In genomic region chr17:35254107-35254802, GRCh38 we compare ENCODE assay signal across 8 cellular contexts. TPM values are rescaled to one million over a fixed set of nuclear protein-coding genes. Genes with fewer than 3 reads are reported as not detected.
DNase-seq lines count a peak whose midpoint lies in the region; ATAC-seq, FAIRE-seq and TF ChIP-seq lines count a peak whose summit lies in the region.

No MANE protein-coding gene starts in this region.

- H3K36me3 ChIP-seq in naive thymus-derived CD4-positive, alpha-beta T cell (ENCODE audit: control insufficient read depth in 2 of 3, insufficient read depth in 3 of 3, low read length in 3 of 3): peaks cover 9 to 27% (median 10%) of the 10 kb centered on the region in 3 experiments

- H3K4me1 ChIP-seq in naive thymus-derived CD4-positive, alpha-beta T cell (ENCODE audit: control insufficient read depth in 2 of 2, insufficient read depth in 2 of 2, low read length in 2 of 2): peaks cover 33 to 66% of the 10 kb centered on the region in 2 donors

- H3K36me3 Mint-ChIP-seq in effector memory CD8-positive, alpha-beta T cell (ENCODE audit: insufficient read depth): peaks cover 66% of the 10 kb centered on the region
- H3K36me3 Mint-ChIP-seq in naive thymus-derived CD4-positive, alpha-beta T cell: peaks cover 12 to 71% (median 46%) of the 10 kb centered on the region in 5 donors

- no peak for FAIRE-seq in frontal cortex (lab: Jason Lieb, UNC)

- no peaks in the 10 kb centered on the region for H3K27me3 ChIP-seq in naive thymus-derived CD4-positive, alpha-beta T cell (ENCODE audit: control insufficient read depth in 2 of 2, insufficient read depth in 2 of 2, low read length in 2 of 2)

- no peaks in the 10 kb centered on the region for H3K9me3 ChIP-seq in naive thymus-derived CD4-positive, alpha-beta T cell (ENCODE audit: control insufficient read depth in 2 of 3, low read length in 3 of 3)

- peak overlapping the region; percentile 43 to 57 for H3K4me3 Mint-ChIP-seq in effector memory CD8-positive, alpha-beta T cell
- peak overlapping the region in 9 of 10 donors; percentile 26 to 71 (median 62) for H3K4me3 Mint-ChIP-seq in naive thymus-derived CD4-positive, alpha-beta T cell

- no peak for TF ChIP-seq POLR2A in GM18505 (IDR thresholded peaks at IDR 0.05; ENCODE audit: borderline replicate concordance, extremely low read depth, insufficient read depth, insufficient read length)

- POLR2A ChIA-PET in naive thymus-derived CD4-positive, alpha-beta T cell (lab: Charles Lee): interaction anchor here (0.6 to 1.4 kb wide), 3 partner anchors 9 to 102 kb away, joined by 3 to 4 read pairs (median 4); no protein-coding TSS in a partner anchor

- CTCF ChIA-PET in naive thymus-derived CD4-positive, alpha-beta T cell (lab: Charles Lee): no interaction called here

- no peak for ATAC-seq in effector memory CD8-positive, alpha-beta T cell (replicated peaks)
- ATAC-seq in naive thymus-derived CD4-positive, alpha-beta T cell: peak; percentile 72
- no peak for ATAC-seq in GM18505 (IDR thresholded peaks at IDR 0.05; ENCODE audit: unreplicated experiment)

- H3K4me1 Mint-ChIP-seq in effector memory CD8-positive, alpha-beta T cell (ENCODE audit: low read depth in 2 of 2): peaks cover 54 to 68% of the 10 kb centered on the region in 2 donors
- peaks cover 46 to 94% (median 87%) of the 10 kb centered on the region in 7 donors for H3K4me1 Mint-ChIP-seq in naive thymus-derived CD4-positive, alpha-beta T cell

- peak overlapping the region; percentile 84 for H3K27ac Mint-ChIP-seq in effector memory CD8-positive, alpha-beta T cell
- H3K27ac Mint-ChIP-seq in naive thymus-derived CD4-positive, alpha-beta T cell: peak overlapping the region; percentile 2 to 100 (median 88)

- H3K27ac ChIP-seq in naive thymus-derived CD4-positive, alpha-beta T cell (ENCODE audit: low read depth, low read length): peak overlapping the region; percentile 28

- intact Hi-C loops in naive thymus-derived CD4-positive, alpha-beta T cell (cut with micrococcal nuclease): loop anchor here in 1 of 2 donors (1.0 kb wide), 1 partner anchor 10 kb away; no protein-coding TSS in a partner anchor

- H3K9me3 Mint-ChIP-seq in effector memory CD8-positive, alpha-beta T cell: no peaks in the 10 kb centered on the region
- H3K9me3 Mint-ChIP-seq in naive thymus-derived CD4-positive, alpha-beta T cell: peaks cover 0 to 2% (median 0%) of the 10 kb centered on the region in 11 donors

- H3K27me3 Mint-ChIP-seq in effector memory CD8-positive, alpha-beta T cell: no peaks in the 10 kb centered on the region
- H3K27me3 Mint-ChIP-seq in naive thymus-derived CD4-positive, alpha-beta T cell: no peaks in the 10 kb centered on the region

- no peak overlapping the region for H3K4me3 ChIP-seq in naive thymus-derived CD4-positive, alpha-beta T cell (ENCODE audit: low read length)

- DNase-seq in AML-193 (lab: John Stamatoyannopoulos, UW) (peak; percentile 80 to 82), NCI-H460 (ENCODE audit: extremely low read depth, low read depth) (peak; percentile 94), NCI-H2081 (lab: John Stamatoyannopoulos, UW) (no peak), NCI-H345 treated with DMSO at 0.1 percent for 48 hours (lab: John Stamatoyannopoulos, UW; ENCODE audit: unreplicated experiment) (no peak), frontal cortex (ENCODE audit: low spot score in 2 of 2) (no peak)
- DNase-seq in effector memory CD8-positive, alpha-beta T cell: no peak
- DNase-seq in naive thymus-derived CD4-positive, alpha-beta T cell: no peak

RNA-seq across cellular contexts. Expression of gene SLFN5, which starts 11.4 kb away (rescaled TPM):
- 57.6 and 68.5 TPM in 2 replicates for total RNA-seq in NCI-H460 (2014; rRNA removed; shearing (Covaris generic))
- polyA plus RNA-seq in NCI-H460 (2014; cell fraction: nucleus; rRNA removed): 5.7 and 17.2 TPM in 2 replicates
- total RNA-seq in naive thymus-derived CD4-positive, alpha-beta T cell: 100 to 1,000 TPM in 4 of 5 experiments, 10 to 100 TPM in 1; 80.0 to 199 (median 133) TPM
- polyA plus RNA-seq in naive thymus-derived CD4-positive, alpha-beta T cell: 100 to 1,000 TPM; 103 to 169 TPM
- 3.3 TPM for total RNA-seq in frontal cortex

Comparison
In these comparisons a context has a peak if more than half of its experiments do, and no peak if none do; other contexts are left out.
1. DNase-seq: peak in AML-193 (2 of 2) and NCI-H460 (single experiment); none in effector memory CD8-positive, alpha-beta T cell (0 of 3), naive thymus-derived CD4-positive, alpha-beta T cell (0 of 9), NCI-H2081 (0 of 2), NCI-H345 treated with DMSO at 0.1 percent for 48 hours (single experiment) and frontal cortex (0 of 2).
2. RNA of gene SLFN5, which starts 11.4 kb away (total RNA-seq): 80.0 to 199 TPM in naive thymus-derived CD4-positive, alpha-beta T cell and 57.6 to 68.5 TPM in NCI-H460; 3.3 TPM in frontal cortex (single experiment); every median in the first group is over 10 times any median in the second.